ENCODE assay signal across 37 cellular contexts in genomic region chr15:78836333-78836732, GRCh38.
"Had no signal": no experiment of that assay in that cellular context is flagged by ENCODE, and none has a peak within 500 bp of the region (broad histone marks: within the 10 kb centered on the region; RNA-seq: fewer than 3 reads in every experiment).

No MANE protein-coding gene starts in this region.

- H3K4me3 ChIP-seq: adrenal gland, body of pancreas, breast epithelium had no signal

- ATAC-seq: activated CD8-positive, alpha-beta T cell treated with anti-CD3 and anti-CD28 coated beads for 36 hours; activated naive CD4-positive, alpha-beta T cell treated with anti-CD3 and anti-CD28 coated beads, Interleukin-2, amount 50 U/mL, for 72 hours; activated T-cell treated with anti-CD3 and anti-CD28 coated beads, Interleukin-2, amount 50 U/mL, for 4 hours; activated T-cell treated with anti-CD3 and anti-CD28 coated beads, Interleukin-2, amount 50 U/mL, for 72 hours; activated T-helper 17 cell treated with anti-CD3 and anti-CD28 coated beads, Interleukin-2, amount 50 U/mL, for 72 hours; body of pancreas had no signal

- H3K4me1 ChIP-seq: adrenal gland, body of pancreas, breast epithelium had no signal

- FAIRE-seq: astrocyte, TTC549 had no signal

- DNase-seq: activated B cell treated with CpG ODN at 0.5 μM for 24 hours; activated CD4-positive, alpha-beta memory T cell treated with anti-CD3 and anti-CD28 coated beads for 36 hours; activated CD4-positive, alpha-beta T cell treated with anti-CD3 and anti-CD28 coated beads for 4 hours; activated CD4-positive, alpha-beta T cell treated with anti-CD3 and anti-CD28 coated beads, Interleukin-2, amount 10 ng/mL, durations not matched to agents 24 days and 14 days; activated CD4-positive, alpha-beta T cell treated with anti-CD3 and anti-CD28 coated beads, Interleukin-2, amount 50 U/mL, for 1 hour; activated CD4-positive, alpha-beta T cell treated with anti-CD3 and anti-CD28 coated beads, Interleukin-2, amount 50 U/mL, for 4 hours; activated CD4-positive, CD25-positive, alpha-beta regulatory T cell treated with anti-CD3 and anti-CD28 coated beads, Interleukin-2, amount 50 U/mL, for 72 hours; activated CD8-positive, alpha-beta memory T cell treated with anti-CD3 and anti-CD28 coated beads, Interleukin-2, amount 50 U/mL, for 4 hours; activated CD8-positive, alpha-beta T cell treated with anti-CD3 and anti-CD28 coated beads for 36 hours; activated effector memory CD4-positive, alpha-beta T cell treated with anti-CD3 and anti-CD28 coated beads, Interleukin-2, amount 50 U/mL, for 16 hours; activated gamma-delta T cell treated with Interleukin-2 at 50 U/mL for 16 hours; activated naive CD4-positive, alpha-beta T cell; activated naive CD4-positive, alpha-beta T cell treated with anti-CD3 and anti-CD28 coated beads for 36 hours; activated naive CD4-positive, alpha-beta T cell treated with anti-CD3 and anti-CD28 coated beads, Interleukin-2, amount 50 U/mL, for 16 hours; activated naive CD8-positive, alpha-beta T cell treated with anti-CD3 and anti-CD28 coated beads for 36 hours; activated T-cell treated with anti-CD3 and anti-CD28 coated beads for 4 hours; activated T-cell treated with anti-CD3 and anti-CD28 coated beads, Interleukin-2, amount 50 U/mL, for 1 hour; activated T-cell treated with anti-CD3 and anti-CD28 coated beads, Interleukin-2, amount 50 U/mL, for 4 hours; activated T-cell treated with anti-CD3 and anti-CD28 coated beads, Interleukin-2, amount 50 U/mL, for 72 hours; adrenal gland; amniotic stem cell; aorta; body of pancreas; brain microvascular endothelial cell; central memory CD4-positive, alpha-beta T cell; T-helper 1 cell; T-helper 2 cell; T-helper 9 cell had no signal

- H3K4me3 Mint-ChIP-seq: activated B cell treated with CpG ODN at 0.5 μM for 24 hours; activated CD4-positive, alpha-beta memory T cell treated with anti-CD3 and anti-CD28 coated beads for 36 hours; activated CD4-positive, alpha-beta T cell treated with anti-CD3 and anti-CD28 coated beads, Interleukin-2, amount 10 ng/mL, durations not matched to agents 24 days and 14 days; activated CD8-positive, alpha-beta T cell treated with anti-CD3 and anti-CD28 coated beads for 36 hours; activated naive CD4-positive, alpha-beta T cell treated with anti-CD3 and anti-CD28 coated beads for 36 hours; activated naive CD8-positive, alpha-beta T cell treated with anti-CD3 and anti-CD28 coated beads for 36 hours; activated T-cell treated with anti-CD3 and anti-CD28 coated beads, Interleukin-2, amount 50 U/mL, for 4 hours; activated T-cell treated with anti-CD3 and anti-CD28 coated beads, Interleukin-2, amount 50 U/mL, for 72 hours; activated T-helper 1 cell treated with anti-CD3 and anti-CD28 coated beads, Interleukin-12 subunit alpha, Interleukin-12 subunit beta, Interleukin-2, Interleukin-4 antibody, amounts not matched to agents 30 ng/mL and 10 ng/mL and 1 ng/mL, durations not matched to agents 14 hours and 24 hours and 36 hours; activated T-helper 17 cell treated with anti-CD3 and anti-CD28 coated beads, Interleukin-2, amount 50 U/mL, for 72 hours; T-helper 1 cell treated with Interleukin-12 subunit alpha and Interleukin-12 subunit beta and Interleukin-4 antibody, amounts not matched to agents 30 μg/mL and 1 μg/mL, for 36 hours; T-helper 2 cell treated with Interferon-gamma antibody and Interleukin-4, amounts not matched to agents 5 μg/mL and 100 μg/mL, for 36 hours had no signal

- H3K27ac ChIP-seq: adrenal gland, body of pancreas, brain microvascular endothelial cell, breast epithelium, VCaP had no signal

- H3K9me3 ChIP-seq: adrenal gland, body of pancreas, breast epithelium had no signal

- H3K36me3 Mint-ChIP-seq: activated CD4-positive, alpha-beta memory T cell treated with anti-CD3 and anti-CD28 coated beads for 36 hours; activated naive CD8-positive, alpha-beta T cell treated with anti-CD3 and anti-CD28 coated beads for 36 hours had no signal

- H3K27ac Mint-ChIP-seq: activated B cell treated with CpG ODN at 0.5 μM for 24 hours; activated CD4-positive, alpha-beta memory T cell treated with anti-CD3 and anti-CD28 coated beads for 36 hours; activated CD4-positive, alpha-beta T cell treated with anti-CD3 and anti-CD28 coated beads, Interleukin-2, amount 10 ng/mL, durations not matched to agents 24 days and 14 days; activated CD8-positive, alpha-beta T cell treated with anti-CD3 and anti-CD28 coated beads for 36 hours; activated naive CD4-positive, alpha-beta T cell treated with anti-CD3 and anti-CD28 coated beads for 36 hours; activated naive CD4-positive, alpha-beta T cell treated with anti-CD3 and anti-CD28 coated beads, Interleukin-2, amount 50 U/mL, for 72 hours; activated naive CD8-positive, alpha-beta T cell treated with anti-CD3 and anti-CD28 coated beads for 36 hours; activated T-cell treated with anti-CD3 and anti-CD28 coated beads, Interleukin-2, amount 50 U/mL, for 72 hours; activated T-helper 1 cell treated with anti-CD3 and anti-CD28 coated beads, Interleukin-12 subunit alpha, Interleukin-12 subunit beta, Interleukin-2, Interleukin-4 antibody, amounts not matched to agents 30 ng/mL and 10 ng/mL and 1 ng/mL, durations not matched to agents 14 hours and 24 hours and 36 hours; activated T-helper 17 cell treated with anti-CD3 and anti-CD28 coated beads, Interleukin-2, amount 50 U/mL, for 72 hours; T-helper 1 cell treated with Interleukin-12 subunit alpha and Interleukin-12 subunit beta and Interleukin-4 antibody, amounts not matched to agents 30 μg/mL and 1 μg/mL, for 36 hours; T-helper 2 cell treated with Interferon-gamma antibody and Interleukin-4, amounts not matched to agents 5 μg/mL and 100 μg/mL, for 36 hours had no signal

- H3K9me3 Mint-ChIP-seq: activated B cell treated with CpG ODN at 0.5 μM for 24 hours; activated CD4-positive, alpha-beta memory T cell treated with anti-CD3 and anti-CD28 coated beads for 36 hours; activated CD4-positive, alpha-beta T cell treated with anti-CD3 and anti-CD28 coated beads, Interleukin-2, amount 10 ng/mL, durations not matched to agents 24 days and 14 days; activated CD8-positive, alpha-beta T cell treated with anti-CD3 and anti-CD28 coated beads for 36 hours; activated naive CD4-positive, alpha-beta T cell treated with anti-CD3 and anti-CD28 coated beads for 36 hours; activated naive CD4-positive, alpha-beta T cell treated with anti-CD3 and anti-CD28 coated beads, Interleukin-2, amount 50 U/mL, for 72 hours; activated naive CD8-positive, alpha-beta T cell treated with anti-CD3 and anti-CD28 coated beads for 36 hours; activated T-cell treated with anti-CD3 and anti-CD28 coated beads, Interleukin-2, amount 50 U/mL, for 4 hours; activated T-cell treated with anti-CD3 and anti-CD28 coated beads, Interleukin-2, amount 50 U/mL, for 72 hours; activated T-helper 1 cell treated with anti-CD3 and anti-CD28 coated beads, Interleukin-12 subunit alpha, Interleukin-12 subunit beta, Interleukin-2, Interleukin-4 antibody, amounts not matched to agents 30 ng/mL and 10 ng/mL and 1 ng/mL, durations not matched to agents 14 hours and 24 hours and 36 hours; activated T-helper 17 cell treated with anti-CD3 and anti-CD28 coated beads, Interleukin-2, amount 50 U/mL, for 72 hours; T-helper 1 cell treated with Interleukin-12 subunit alpha and Interleukin-12 subunit beta and Interleukin-4 antibody, amounts not matched to agents 30 μg/mL and 1 μg/mL, for 36 hours; T-helper 2 cell treated with Interferon-gamma antibody and Interleukin-4, amounts not matched to agents 5 μg/mL and 100 μg/mL, for 36 hours had no signal
